In the genomic region with DNA sequence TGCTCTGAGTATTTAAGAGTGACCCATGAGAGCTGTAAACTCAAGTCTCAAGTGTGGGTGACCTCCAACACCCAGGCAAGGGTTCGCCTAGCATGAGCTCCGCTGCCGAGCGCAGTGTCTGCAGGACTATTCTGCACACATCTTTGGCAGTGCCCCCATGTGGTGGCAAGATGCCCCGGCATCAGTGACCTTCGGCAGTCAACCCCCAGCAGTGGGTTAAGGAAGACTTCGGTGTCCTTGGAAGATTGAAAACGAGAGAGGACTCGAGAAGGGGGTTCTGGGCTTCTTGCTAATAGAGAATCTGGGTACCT, we compare ENCODE assay signal across 12 cellular contexts. TPM values are rescaled to one million over a fixed set of nuclear protein-coding genes. Genes with fewer than 3 reads are reported as not detected.
DNase-seq lines count a peak whose midpoint lies in the region; ATAC-seq and TF ChIP-seq lines count a peak whose summit lies in the region.
"Had no signal": no experiment of that assay in that cellular context is flagged by ENCODE, and none has a peak within 500 bp of the region (broad histone marks: within the 10 kb centered on the region; RNA-seq: fewer than 3 reads in every experiment).

No MANE protein-coding gene starts in this region.

- no peak overlapping the region for H3K4me3 Mint-ChIP-seq in activated CD8-positive, alpha-beta memory T cell treated with anti-CD3 and anti-CD28 coated beads, Interleukin-2, amount 10 ng/mL, durations not matched to agents 7 days and 5 days
- H3K4me3 Mint-ChIP-seq in activated naive CD8-positive, alpha-beta T cell treated with anti-CD3 and anti-CD28 coated beads, Interleukin-2, amount 10 ng/mL, durations not matched to agents 7 days and 5 days, result peak overlapping the region; percentile 4

- TF ChIP-seq CTCF in psoas muscle (IDR thresholded peaks at IDR 0.05) (no peak), upper lobe of left lung (IDR thresholded peaks at IDR 0.05) (peak in 2 of 6 experiments; percentile 7 to 10)

- no peak for TF ChIP-seq POLR2A in upper lobe of left lung (IDR thresholded peaks at IDR 0.05)

- H3K36me3 Mint-ChIP-seq in activated CD8-positive, alpha-beta memory T cell treated with anti-CD3 and anti-CD28 coated beads, Interleukin-2, amount 10 ng/mL, durations not matched to agents 7 days and 5 days, result peaks cover 5% of the 10 kb centered on the region
- H3K36me3 Mint-ChIP-seq in activated naive CD8-positive, alpha-beta T cell treated with anti-CD3 and anti-CD28 coated beads, Interleukin-2, amount 10 ng/mL, durations not matched to agents 7 days and 5 days, result peaks cover 3% of the 10 kb centered on the region

- ATAC-seq in activated CD8-positive, alpha-beta memory T cell treated with anti-CD3 and anti-CD28 coated beads, Interleukin-2, amount 10 ng/mL, durations not matched to agents 7 days and 5 days, result no peak
- no peak for ATAC-seq in activated naive CD8-positive, alpha-beta T cell treated with anti-CD3 and anti-CD28 coated beads, Interleukin-2, amount 10 ng/mL, durations not matched to agents 7 days and 5 days (ENCODE audit: low read depth)
- ATAC-seq in psoas muscle (no peak), upper lobe of left lung (ENCODE audit: low FRiP score in 2 of 2) (no peak)

- H3K36me3 ChIP-seq in psoas muscle (ENCODE audit: insufficient read depth in 1 of 2, low read depth in 1 of 2) (no peaks in the 10 kb centered on the region), upper lobe of left lung (no peaks in the 10 kb centered on the region)
- H3K36me3 ChIP-seq: SJSA1 had no signal

- no peaks in the 10 kb centered on the region for H3K9me3 Mint-ChIP-seq in activated CD8-positive, alpha-beta memory T cell treated with anti-CD3 and anti-CD28 coated beads, Interleukin-2, amount 10 ng/mL, durations not matched to agents 7 days and 5 days (ENCODE audit: low read depth)
- H3K9me3 Mint-ChIP-seq in activated naive CD8-positive, alpha-beta T cell treated with anti-CD3 and anti-CD28 coated beads, Interleukin-2, amount 10 ng/mL, durations not matched to agents 7 days and 5 days, result no peaks in the 10 kb centered on the region

- WGBS in psoas muscle, 3 donors, result 76 to 88% (median 76%) methylated on average over 9 of the region's 9 CpGs
- 97% methylated on average over 9 of the region's 9 CpGs for WGBS in upper lobe of left lung, 2 donors

- H3K4me1 Mint-ChIP-seq in activated CD8-positive, alpha-beta memory T cell treated with anti-CD3 and anti-CD28 coated beads, Interleukin-2, amount 10 ng/mL, durations not matched to agents 7 days and 5 days, result peaks cover 54% of the 10 kb centered on the region
- peaks cover 41% of the 10 kb centered on the region for H3K4me1 Mint-ChIP-seq in activated naive CD8-positive, alpha-beta T cell treated with anti-CD3 and anti-CD28 coated beads, Interleukin-2, amount 10 ng/mL, durations not matched to agents 7 days and 5 days

- H3K27me3 Mint-ChIP-seq in activated CD8-positive, alpha-beta memory T cell treated with anti-CD3 and anti-CD28 coated beads, Interleukin-2, amount 10 ng/mL, durations not matched to agents 7 days and 5 days, result peaks cover 15% of the 10 kb centered on the region
- H3K27me3 Mint-ChIP-seq in activated naive CD8-positive, alpha-beta T cell treated with anti-CD3 and anti-CD28 coated beads, Interleukin-2, amount 10 ng/mL, durations not matched to agents 7 days and 5 days, result peaks cover 1% of the 10 kb centered on the region

- no peak for DNase-seq in activated CD8-positive, alpha-beta memory T cell treated with anti-CD3 and anti-CD28 coated beads, Interleukin-2, amount 10 ng/mL, durations not matched to agents 7 days and 5 days
- DNase-seq in activated CD8-positive, alpha-beta memory T cell treated with anti-CD3 and anti-CD28 coated beads, Interleukin-2, amount 50 U/mL, for 4 hours, result no peak
- DNase-seq in HT-29 (ENCODE audit: low spot score), result peak; percentile 50
- no peak for DNase-seq in activated naive CD8-positive, alpha-beta T cell treated with anti-CD3 and anti-CD28 coated beads, Interleukin-2, amount 10 ng/mL, durations not matched to agents 7 days and 5 days
- peak in 1 of 2 donors; percentile 53 for DNase-seq in psoas muscle
- no peak for DNase-seq in NOMO-1 treated with dmso at 0.1 percent for 144 hours (lab: John Stamatoyannopoulos, UW; ENCODE audit: unreplicated experiment)
- DNase-seq in upper lobe of left lung, result no peak
- DNase-seq in activated gamma-delta T cell treated with Interleukin-2 at 50 U/mL for 16 hours, result no peak
- DNase-seq: AML-193, NCI-H1092 had no signal

- H3K4me3 ChIP-seq in psoas muscle (no peak overlapping the region), upper lobe of left lung (no peak overlapping the region)
- H3K4me3 ChIP-seq: dorsolateral prefrontal cortex, SJSA1 had no signal

- CTCF ChIA-PET in activated CD8-positive, alpha-beta memory T cell treated with anti-CD3 and anti-CD28 coated beads, Interleukin-2, amount 10 ng/mL, durations not matched to agents 7 days and 5 days (lab: Charles Lee), result interaction anchor here (0.8 to 4.5 kb wide), 8 partner anchors 10 to 64 kb away, joined by 3 to 26 read pairs (median 8); no protein-coding TSS in a partner anchor

- POLR2A ChIA-PET in activated naive CD8-positive, alpha-beta T cell treated with anti-CD3 and anti-CD28 coated beads, Interleukin-2, amount 10 ng/mL, durations not matched to agents 7 days and 5 days (lab: Charles Lee), result interaction anchor here (1.1 to 5.9 kb wide), 4 partner anchors 16 to 42 kb away, joined by 3 to 78 read pairs (median 40); partner anchors contain the start of gene RBM38

- H3K27ac Mint-ChIP-seq in activated CD8-positive, alpha-beta memory T cell treated with anti-CD3 and anti-CD28 coated beads, Interleukin-2, amount 10 ng/mL, durations not matched to agents 7 days and 5 days, result peak overlapping the region; percentile 86
- peak overlapping the region; percentile 93 for H3K27ac Mint-ChIP-seq in activated naive CD8-positive, alpha-beta T cell treated with anti-CD3 and anti-CD28 coated beads, Interleukin-2, amount 10 ng/mL, durations not matched to agents 7 days and 5 days

- H3K9me3 ChIP-seq in psoas muscle (no peaks in the 10 kb centered on the region), upper lobe of left lung (no peaks in the 10 kb centered on the region)
- H3K9me3 ChIP-seq: SJSA1 had no signal

- H3K27ac ChIP-seq in psoas muscle (peak overlapping the region; percentile 85), upper lobe of left lung (peak overlapping the region in 1 of 4 donors; percentile 80)
- H3K27ac ChIP-seq: dorsolateral prefrontal cortex, SJSA1 had no signal

- no peaks in the 10 kb centered on the region for H3K27me3 ChIP-seq in psoas muscle (ENCODE audit: insufficient read depth in 3 of 3, low read length in 2 of 3)
- H3K27me3 ChIP-seq in upper lobe of left lung, result no peaks in the 10 kb centered on the region
- H3K27me3 ChIP-seq: dorsolateral prefrontal cortex, SJSA1 had no signal

- peaks cover 50% of the 10 kb centered on the region for H3K4me1 ChIP-seq in psoas muscle
- peaks cover 24 to 49% (median 42%) of the 10 kb centered on the region in 4 donors for H3K4me1 ChIP-seq in upper lobe of left lung

- intact Hi-C loops in psoas muscle (cut with DNase I), result loop anchor here in 1 of 2 donors (2.0 kb wide), 1 partner anchor 36 kb away; no protein-coding TSS in a partner anchor

- TF ChIP-seq EP300 in upper lobe of left lung (IDR thresholded peaks at IDR 0.05), result no peak

RNA-seq across cellular contexts. Expression of gene RBM38, which starts 43.1 kb away (rescaled TPM):
- 10 to 100 TPM; 74.8 to 91.9 TPM for total RNA-seq in activated CD8-positive, alpha-beta memory T cell treated with anti-CD3 and anti-CD28 coated beads, Interleukin-2, amount 10 ng/mL, durations not matched to agents 7 days and 5 days
- total RNA-seq in HT-29 (2014; rRNA removed; shearing (Covaris generic)), result 98.7 and 102 TPM in 2 replicates
- 10 to 100 TPM; 60.9 to 62.8 TPM for total RNA-seq in activated naive CD8-positive, alpha-beta T cell treated with anti-CD3 and anti-CD28 coated beads, Interleukin-2, amount 10 ng/mL, durations not matched to agents 7 days and 5 days
- total RNA-seq in psoas muscle, result 100 to 1,000 TPM in 2 of 4 donors, 10 to 100 TPM in 2; 73.2 to 202 (median 93.0) TPM
- 100 to 1,000 TPM; 135 to 308 (median 144) TPM for polyA plus RNA-seq in psoas muscle
- total RNA-seq in upper lobe of left lung, result 10 to 100 TPM; 14.7 to 27.5 (median 22.3) TPM
